Comparison of ENCODE assay signal across 26 cellular contexts in genomic region chr2:34244195-34244594, GRCh38.
"Had no signal": no experiment of that assay in that cellular context is flagged by ENCODE, and none has a peak within 500 bp of the region (broad histone marks: within the 10 kb centered on the region; RNA-seq: fewer than 3 reads in every experiment).

No MANE protein-coding gene starts in this region.

- H3K27me3 ChIP-seq: neural progenitor cell, ovary, right lobe of liver, sigmoid colon, suprapubic skin, testis, tibial artery, transverse colon, vagina had no signal

- H3K9me3 ChIP-seq: ovary, psoas muscle, right lobe of liver, sigmoid colon, suprapubic skin, testis, tibial artery, transverse colon, vagina had no signal

- ATAC-seq: naive thymus-derived CD8-positive, alpha-beta T cell; natural killer cell treated with Interleukin-12 subunit alpha and Interleukin-12 subunit beta and Interleukin-15 and Interleukin-18, amount 100 ng/mL, for 72 hours; psoas muscle; right cardiac atrium; right lobe of liver; stimulated activated memory B cell treated with anti-CD40 and anti-IgM and Interleukin-4, amounts not matched to agents 10 μg/mL and 1 μg/mL and 100 μg/mL, for 72 hours; stimulated activated naive CD8-positive, alpha-beta T cell treated with anti-CD3 and anti-CD28 coated beads, Interleukin-15, amount 100 ng/mL, for 72 hours; stimulated activated naive CD8-positive, alpha-beta T cell treated with anti-CD3 and anti-CD28 coated beads, Interleukin-15, Interleukin-2, amounts not matched to agents 100 U/mL and 50 U/mL, for 24 hours had no signal

- H3K4me1 ChIP-seq: parathyroid adenoma, psoas muscle, sigmoid colon, suprapubic skin, tibial artery, vagina had no signal

- DNase-seq: naive thymus-derived CD8-positive, alpha-beta T cell; occipital lobe; ovary; posterior cingulate gyrus; psoas muscle; right cardiac atrium; right lobe of liver; sigmoid colon; small intestine; stimulated activated CD4-positive, alpha-beta T cell treated with anti-CD3 and anti-CD28 coated beads, Interleukin-15, amount 100 ng/mL, for 24 hours; stimulated activated CD4-positive, alpha-beta T cell treated with anti-CD3 and anti-CD28 coated beads, Interleukin-4, amount 100 ng/mL, for 1 hour; stimulated activated CD4-positive, alpha-beta T cell treated with anti-CD3 and anti-CD28 coated beads, Interleukin-4, amount 100 ng/mL, for 4 hours; stimulated activated CD8-positive, alpha-beta memory T cell treated with anti-CD3 and anti-CD28 coated beads, Interleukin-4, amount 100 ng/mL, for 48 hours; stimulated activated naive CD4-positive, alpha-beta T cell; stimulated activated naive CD8-positive, alpha-beta T cell treated with anti-CD3 and anti-CD28 coated beads, Interleukin-15, amount 100 ng/mL, for 72 hours; stimulated activated naive CD8-positive, alpha-beta T cell treated with anti-CD3 and anti-CD28 coated beads, Interleukin-15, Interleukin-2, amounts not matched to agents 100 U/mL and 50 U/mL, for 24 hours; substantia nigra; testis; tibial artery; transverse colon had no signal

- H3K36me3 ChIP-seq: neural progenitor cell, ovary, right lobe of liver, sigmoid colon, suprapubic skin, tibial artery, transverse colon, vagina had no signal

- H3K27ac ChIP-seq: neural progenitor cell, ovary, parathyroid adenoma, psoas muscle, right lobe of liver, sigmoid colon, suprapubic skin, testis, tibial artery, transverse colon, vagina had no signal

- H3K4me3 ChIP-seq: neural progenitor cell, ovary, psoas muscle, right lobe of liver, sigmoid colon, suprapubic skin, testis, tibial artery, transverse colon, vagina had no signal
